ENCODE assay signal across 1 cellular context in genomic region chr16:27723711-27724490, GRCh38.
TF ChIP-seq lines count a peak whose summit lies in the region.

No MANE protein-coding gene starts in this region.

TF ChIP-seq in GM23338, 12 proteins besides CTCF, POLR2A, EP300 and RAD21 (continued from another document):
- no peak for TF ChIP-seq ZNF462 (CRISPR knock-in tag; IDR thresholded peaks at IDR 0.05)
- TF ChIP-seq POLR2AphosphoS5 (IDR thresholded peaks at IDR 0.05; ENCODE audit: low read depth): no peak
- TF ChIP-seq ZNF114 (CRISPR knock-in tag; IDR thresholded peaks at IDR 0.05): no peak
- no peak for TF ChIP-seq EZH2phosphoT487 (IDR thresholded peaks at IDR 0.05; ENCODE audit: unreplicated experiment)
- TF ChIP-seq EZH2 (IDR thresholded peaks at IDR 0.05; ENCODE audit: low read depth, unreplicated experiment): no peak
